ENCODE assay signal across 16 cellular contexts in genomic region chr5:80237243-80237642, GRCh38. TPM values are rescaled to one million over a fixed set of nuclear protein-coding genes. Genes with fewer than 3 reads are reported as not detected.
DNase-seq lines count a peak whose midpoint lies in the region; ATAC-seq and TF ChIP-seq lines count a peak whose summit lies in the region.
"Had no signal": no experiment of that assay in that cellular context is flagged by ENCODE, and none has a peak within 500 bp of the region (broad histone marks: within the 10 kb centered on the region; RNA-seq: fewer than 3 reads in every experiment).

No MANE protein-coding gene starts in this region.

- H3K27me3 Mint-ChIP-seq in activated CD8-positive, alpha-beta T cell treated with anti-CD3 and anti-CD28 coated beads for 36 hours: no peaks in the 10 kb centered on the region
- H3K27me3 Mint-ChIP-seq in activated CD8-positive, alpha-beta T cell treated with anti-CD3 and anti-CD28 coated beads, Interleukin-2, amount 10 ng/mL, durations not matched to agents 7 days and 5 days (ENCODE audit: low read depth): no peaks in the 10 kb centered on the region
- H3K27me3 Mint-ChIP-seq in CD4-positive, CD25-positive, alpha-beta regulatory T cell: no peaks in the 10 kb centered on the region
- H3K27me3 Mint-ChIP-seq in T-helper 17 cell: no peaks in the 10 kb centered on the region
- no peaks in the 10 kb centered on the region for H3K27me3 Mint-ChIP-seq in mesothelial cell of epicardium (ENCODE audit: low read depth)

- peaks cover 7% of the 10 kb centered on the region for H3K9me3 Mint-ChIP-seq in activated CD8-positive, alpha-beta T cell treated with anti-CD3 and anti-CD28 coated beads for 36 hours
- peaks cover 11% of the 10 kb centered on the region for H3K9me3 Mint-ChIP-seq in activated CD8-positive, alpha-beta T cell treated with anti-CD3 and anti-CD28 coated beads, Interleukin-2, amount 10 ng/mL, durations not matched to agents 7 days and 5 days (ENCODE audit: insufficient read depth)
- peaks cover 0 to 9% (median 2%) of the 10 kb centered on the region in 7 donors for H3K9me3 Mint-ChIP-seq in CD4-positive, CD25-positive, alpha-beta regulatory T cell
- H3K9me3 Mint-ChIP-seq in mesothelial cell of epicardium: peaks cover 8% of the 10 kb centered on the region

- intact Hi-C loops in activated CD8-positive, alpha-beta T cell treated with anti-CD3 and anti-CD28 coated beads for 36 hours (cut with micrococcal nuclease): no loop called here

- H3K4me1 ChIP-seq in CD4-positive, CD25-positive, alpha-beta regulatory T cell (ENCODE audit: control insufficient read depth, insufficient read depth, low read length, poor library complexity, severe bottlenecking): peaks cover 30% of the 10 kb centered on the region

- peaks cover 0 to 2% of the 10 kb centered on the region in 2 experiments for H3K9me3 ChIP-seq in CD4-positive, CD25-positive, alpha-beta regulatory T cell (ENCODE audit: control insufficient read depth in 2 of 2, low read length in 2 of 2)
- H3K9me3 ChIP-seq in T-helper 17 cell (ENCODE audit: control insufficient read depth, low read length, poor library complexity, severe bottlenecking): no peaks in the 10 kb centered on the region

- no peaks in the 10 kb centered on the region for H3K27me3 ChIP-seq in CD4-positive, CD25-positive, alpha-beta regulatory T cell (ENCODE audit: control insufficient read depth, insufficient read depth, low read length)

- peaks cover 17% of the 10 kb centered on the region for H3K36me3 ChIP-seq in CD4-positive, CD25-positive, alpha-beta regulatory T cell (ENCODE audit: control insufficient read depth, insufficient read depth, low read length)

- H3K27ac ChIP-seq in CD4-positive, CD25-positive, alpha-beta regulatory T cell (ENCODE audit: insufficient read depth, low read length, poor library complexity, severe bottlenecking): no peak overlapping the region

- peak overlapping the region; percentile 30 for H3K27ac Mint-ChIP-seq in activated CD8-positive, alpha-beta T cell treated with anti-CD3 and anti-CD28 coated beads for 36 hours
- no peak overlapping the region for H3K27ac Mint-ChIP-seq in activated CD8-positive, alpha-beta T cell treated with anti-CD3 and anti-CD28 coated beads, Interleukin-2, amount 10 ng/mL, durations not matched to agents 7 days and 5 days
- peak overlapping the region in 2 of 3 donors; percentile 35 to 69 for H3K27ac Mint-ChIP-seq in CD4-positive, CD25-positive, alpha-beta regulatory T cell
- H3K27ac Mint-ChIP-seq in T-helper 17 cell (peak overlapping the region; percentile 53), mesothelial cell of epicardium (no peak overlapping the region)

- ATAC-seq in activated CD8-positive, alpha-beta T cell treated with anti-CD3 and anti-CD28 coated beads for 36 hours: no peak
- ATAC-seq in activated CD8-positive, alpha-beta T cell treated with anti-CD3 and anti-CD28 coated beads, Interleukin-2, amount 10 ng/mL, durations not matched to agents 7 days and 5 days: no peak
- ATAC-seq in CD4-positive, CD25-positive, alpha-beta regulatory T cell (ENCODE audit: low read depth in 2 of 2): no peak
- ATAC-seq in T-helper 17 cell: no peak
- no peak for ATAC-seq in left lobe of liver
- no peak for ATAC-seq in HG03045 (IDR thresholded peaks at IDR 0.05; ENCODE audit: unreplicated experiment)
- no peak for ATAC-seq in HG02870 (IDR thresholded peaks at IDR 0.05; ENCODE audit: unreplicated experiment)
- ATAC-seq: Panc1, Right ventricle myocardium inferior had no signal

- no peak for TF ChIP-seq CTCF in activated CD8-positive, alpha-beta T cell treated with anti-CD3 and anti-CD28 coated beads for 36 hours (IDR thresholded peaks at IDR 0.05)
- no peak for TF ChIP-seq CTCF in mesothelial cell of epicardium (IDR thresholded peaks at IDR 0.05; ENCODE audit: unreplicated experiment)

- H3K4me3 ChIP-seq in CD4-positive, CD25-positive, alpha-beta regulatory T cell (ENCODE audit: low read depth, low read length): no peak overlapping the region

- no peak for DNase-seq in activated CD8-positive, alpha-beta T cell treated with anti-CD3 and anti-CD28 coated beads for 36 hours
- DNase-seq in activated CD8-positive, alpha-beta T cell treated with anti-CD3 and anti-CD28 coated beads, Interleukin-2, amount 10 ng/mL, durations not matched to agents 7 days and 5 days: no peak
- DNase-seq in CD4-positive, CD25-positive, alpha-beta regulatory T cell: no peak
- DNase-seq in T-helper 17 cell (no peak), left lobe of liver (ENCODE audit: low spot score) (peak; percentile 22), mesothelial cell of epicardium (ENCODE audit: low spot score in 2 of 2, unreplicated experiment in 2 of 2) (no peak)
- DNase-seq: CD8-positive, alpha-beta memory T cell; Karpas-422; MM.1S; NCI-H1105 treated with DMSO at 0.1 percent for 48 hours; NCI-H187 treated with DMSO at 0.1 percent for 48 hours; NCI-H510A treated with DMSO at 0.1 percent for 48 hours had no signal

- CTCF ChIA-PET in activated CD8-positive, alpha-beta T cell treated with anti-CD3 and anti-CD28 coated beads for 36 hours (lab: Charles Lee): interaction anchor here (1.1 kb wide), 1 partner anchor 44 kb away, joined by 3 read pairs; no protein-coding TSS in a partner anchor
- CTCF ChIA-PET in activated CD8-positive, alpha-beta T cell treated with anti-CD3 and anti-CD28 coated beads, Interleukin-2, amount 10 ng/mL, durations not matched to agents 7 days and 5 days (lab: Charles Lee): no interaction called here

- peaks cover 35% of the 10 kb centered on the region for H3K36me3 Mint-ChIP-seq in activated CD8-positive, alpha-beta T cell treated with anti-CD3 and anti-CD28 coated beads for 36 hours (ENCODE audit: low read depth)
- peaks cover 77% of the 10 kb centered on the region for H3K36me3 Mint-ChIP-seq in activated CD8-positive, alpha-beta T cell treated with anti-CD3 and anti-CD28 coated beads, Interleukin-2, amount 10 ng/mL, durations not matched to agents 7 days and 5 days (ENCODE audit: low read depth)
- H3K36me3 Mint-ChIP-seq in CD4-positive, CD25-positive, alpha-beta regulatory T cell: peaks cover 38% of the 10 kb centered on the region
- peaks cover 6% of the 10 kb centered on the region for H3K36me3 Mint-ChIP-seq in T-helper 17 cell (ENCODE audit: low read depth)
- peaks cover 18% of the 10 kb centered on the region for H3K36me3 Mint-ChIP-seq in mesothelial cell of epicardium

- POLR2A ChIA-PET in activated CD8-positive, alpha-beta T cell treated with anti-CD3 and anti-CD28 coated beads for 36 hours (lab: Charles Lee): interaction anchor here (0.7 kb wide), 1 partner anchor 18 kb away, joined by 3 read pairs; the partner anchor contains the start of gene SERINC5
- POLR2A ChIA-PET in activated CD8-positive, alpha-beta T cell treated with anti-CD3 and anti-CD28 coated beads, Interleukin-2, amount 10 ng/mL, durations not matched to agents 7 days and 5 days (lab: Charles Lee): no interaction called here

- H3K4me3 Mint-ChIP-seq in activated CD8-positive, alpha-beta T cell treated with anti-CD3 and anti-CD28 coated beads for 36 hours: no peak overlapping the region
- H3K4me3 Mint-ChIP-seq in activated CD8-positive, alpha-beta T cell treated with anti-CD3 and anti-CD28 coated beads, Interleukin-2, amount 10 ng/mL, durations not matched to agents 7 days and 5 days: no peak overlapping the region
- peak overlapping the region in 1 of 4 donors; percentile 31 for H3K4me3 Mint-ChIP-seq in CD4-positive, CD25-positive, alpha-beta regulatory T cell
- peak overlapping the region; percentile 76 for H3K4me3 Mint-ChIP-seq in T-helper 17 cell
- H3K4me3 Mint-ChIP-seq in mesothelial cell of epicardium: no peak overlapping the region

- peaks cover 69% of the 10 kb centered on the region for H3K4me1 Mint-ChIP-seq in activated CD8-positive, alpha-beta T cell treated with anti-CD3 and anti-CD28 coated beads for 36 hours (ENCODE audit: low read depth)
- peaks cover 64% of the 10 kb centered on the region for H3K4me1 Mint-ChIP-seq in activated CD8-positive, alpha-beta T cell treated with anti-CD3 and anti-CD28 coated beads, Interleukin-2, amount 10 ng/mL, durations not matched to agents 7 days and 5 days (ENCODE audit: low read depth)
- peaks cover 31 to 83% (median 46%) of the 10 kb centered on the region in 4 donors for H3K4me1 Mint-ChIP-seq in CD4-positive, CD25-positive, alpha-beta regulatory T cell
- H3K4me1 Mint-ChIP-seq in T-helper 17 cell (peaks cover 46% of the 10 kb centered on the region), mesothelial cell of epicardium (peaks cover 22% of the 10 kb centered on the region)

RNA-seq across cellular contexts. Expression of gene SERINC5, which starts 18.6 kb away (rescaled TPM):
- 10 to 100 TPM; 32.4 to 33.1 TPM for total RNA-seq in activated CD8-positive, alpha-beta T cell treated with anti-CD3 and anti-CD28 coated beads for 36 hours
- total RNA-seq in activated CD8-positive, alpha-beta T cell treated with anti-CD3 and anti-CD28 coated beads, Interleukin-2, amount 10 ng/mL, durations not matched to agents 7 days and 5 days: 10 to 100 TPM; 52.5 to 54.5 TPM
- 80.3 TPM for total RNA-seq in CD4-positive, CD25-positive, alpha-beta regulatory T cell
- polyA plus RNA-seq in CD4-positive, CD25-positive, alpha-beta regulatory T cell: 10 to 100 TPM; 12.7 to 21.5 (median 14.9) TPM
- total RNA-seq in T-helper 17 cell (100 to 1,000 TPM; 118 to 119 TPM), left lobe of liver (54.6 TPM), mesothelial cell of epicardium (87.6 to 91.0 TPM (median 89.5 TPM) in 3 replicates)

Comparison
In these comparisons a context has a peak if more than half of its experiments do, and no peak if none do; other contexts are left out.
1. H3K27ac Mint-ChIP-seq: peak in activated CD8-positive, alpha-beta T cell treated with anti-CD3 and anti-CD28 coated beads for 36 hours (single experiment), CD4-positive, CD25-positive, alpha-beta regulatory T cell (2 of 3) and T-helper 17 cell (single experiment); none in activated CD8-positive, alpha-beta T cell treated with anti-CD3 and anti-CD28 coated beads, Interleukin-2, amount 10 ng/mL, durations not matched to agents 7 days and 5 days (single experiment) and mesothelial cell of epicardium (single experiment).